12 cellular contexts compared by ENCODE assay signal in the genomic region with DNA sequence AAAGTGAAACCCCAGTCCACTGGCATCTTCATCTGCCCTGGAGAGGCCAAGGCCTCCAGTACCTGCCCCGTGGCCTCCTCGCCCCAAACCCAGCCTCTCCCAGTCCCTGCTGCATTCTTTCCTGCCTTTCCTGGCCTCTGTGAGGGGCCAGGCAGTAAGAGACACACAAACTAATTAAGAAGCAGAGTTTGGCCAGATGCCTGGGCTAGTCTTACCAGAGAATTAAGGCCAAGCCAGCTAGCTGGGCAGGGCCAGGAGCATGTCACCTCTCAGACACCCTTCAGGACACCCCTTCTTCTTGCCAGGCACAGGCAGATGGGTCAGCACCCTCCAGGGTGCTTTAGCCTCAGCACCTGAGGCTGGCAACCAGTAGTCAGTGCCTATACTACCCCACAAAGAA. TPM values are rescaled to one million over a fixed set of nuclear protein-coding genes. Genes with fewer than 3 reads are reported as not detected.
DNase-seq lines count a peak whose midpoint lies in the region; ATAC-seq and TF ChIP-seq lines count a peak whose summit lies in the region.
"Had no signal": no experiment of that assay in that cellular context is flagged by ENCODE, and none has a peak within 500 bp of the region (broad histone marks: within the 10 kb centered on the region; RNA-seq: fewer than 3 reads in every experiment).

No MANE protein-coding gene starts in this region.

- peaks cover 4% of the 10 kb centered on the region for H3K36me3 Mint-ChIP-seq in activated CD4-positive, alpha-beta T cell treated with anti-CD3 and anti-CD28 coated beads, Interleukin-2, amount 10 ng/mL, durations not matched to agents 24 days and 14 days (ENCODE audit: low read depth)
- no peaks in the 10 kb centered on the region for H3K36me3 Mint-ChIP-seq in T-cell

- H3K9me3 Mint-ChIP-seq in activated CD4-positive, alpha-beta T cell treated with anti-CD3 and anti-CD28 coated beads, Interleukin-2, amount 10 ng/mL, durations not matched to agents 24 days and 14 days: no peaks in the 10 kb centered on the region
- H3K9me3 Mint-ChIP-seq in T-cell: no peaks in the 10 kb centered on the region

- no peak overlapping the region for H2AFZ ChIP-seq in smooth muscle cell (ENCODE audit: low read depth)

- H3K4me3 ChIP-seq in esophagus muscularis mucosa (peak overlapping the region in 3 of 4 donors; percentile 75 to 81 (median 78)), smooth muscle cell (no peak overlapping the region)

- peaks cover 22% of the 10 kb centered on the region for H4K20me1 ChIP-seq in smooth muscle cell (ENCODE audit: low read depth)

- no peak overlapping the region for H3K9ac ChIP-seq in smooth muscle cell (ENCODE audit: low read depth)

- H3K27ac Mint-ChIP-seq in activated CD4-positive, alpha-beta T cell treated with anti-CD3 and anti-CD28 coated beads, Interleukin-2, amount 10 ng/mL, durations not matched to agents 24 days and 14 days: no peak overlapping the region
- H3K27ac Mint-ChIP-seq in T-cell: no peak overlapping the region

- no peaks in the 10 kb centered on the region for H3F3A ChIP-seq in smooth muscle cell (ENCODE audit: low read depth)

- H3K36me3 ChIP-seq in esophagus muscularis mucosa: no peaks in the 10 kb centered on the region
- no peaks in the 10 kb centered on the region for H3K36me3 ChIP-seq in smooth muscle cell (ENCODE audit: low read depth)
- H3K36me3 ChIP-seq: HAP-1 had no signal

- no peak for ATAC-seq in T-cell (replicated peaks in 1 of 4)

- intact Hi-C loops in activated CD4-positive, alpha-beta T cell treated with anti-CD3 and anti-CD28 coated beads, Interleukin-2, amount 10 ng/mL, durations not matched to agents 24 days and 14 days (cut with micrococcal nuclease): loop anchor here (5.0 kb wide), 3 partner anchors 97 to 263 kb away; partner anchors contain the start of gene CMTR1
- intact Hi-C loops in esophagus muscularis mucosa (cut with DNase I): loop anchor here (10.0 kb wide), 1 partner anchor 320 kb away; no protein-coding TSS in a partner anchor

- POLR2A ChIA-PET in T-cell (lab: Charles Lee): no interaction called here
- POLR2A ChIA-PET in GM10248 (lab: Yijun Ruan, JAX): no interaction called here

- H3K9me3 ChIP-seq in esophagus muscularis mucosa (no peaks in the 10 kb centered on the region), smooth muscle cell (replicated peaks; ENCODE audit: low read depth) (no peaks in the 10 kb centered on the region)
- H3K9me3 ChIP-seq: HAP-1 had no signal

- no peak overlapping the region for H3K27ac ChIP-seq in esophagus muscularis mucosa (replicated peaks in 1 of 4)
- H3K27ac ChIP-seq in smooth muscle cell (ENCODE audit: low read depth): no peak overlapping the region

- CTCF ChIA-PET in T-cell (lab: Charles Lee) (no interaction called here), GM10248 (lab: Yijun Ruan, JAX) (no interaction called here)

- H3K4me3 Mint-ChIP-seq in activated CD4-positive, alpha-beta T cell treated with anti-CD3 and anti-CD28 coated beads, Interleukin-2, amount 10 ng/mL, durations not matched to agents 24 days and 14 days: peak overlapping the region; percentile 88
- H3K4me3 Mint-ChIP-seq in T-cell: peak overlapping the region; percentile 78 to 90 (median 86)

- no peak for DNase-seq in activated CD4-positive, alpha-beta T cell treated with anti-CD3 and anti-CD28 coated beads, Interleukin-2, amount 10 ng/mL, durations not matched to agents 24 days and 14 days
- no peak for DNase-seq in activated CD4-positive, alpha-beta T cell treated with anti-CD3 and anti-CD28 coated beads, Interleukin-2, amount 50 U/mL, for 1 hour
- no peak for DNase-seq in T-cell
- no peak for DNase-seq in esophagus muscularis mucosa (ENCODE audit: extremely low spot score)
- DNase-seq in smooth muscle cell (lab: John Stamatoyannopoulos, UW; ENCODE audit: unreplicated experiment): no peak
- no peak for DNase-seq in NOMO-1 (lab: John Stamatoyannopoulos, UW; ENCODE audit: unreplicated experiment in 2 of 2)
- DNase-seq in GM10248 (ENCODE audit: extremely low spot score): no peak
- no peak for DNase-seq in mucosa of gallbladder (ENCODE audit: low spot score)
- DNase-seq: mesendoderm, MV-4-11, NCI-H774 had no signal

- H3K27me3 ChIP-seq in esophagus muscularis mucosa (peaks cover 0 to 17% (median 2%) of the 10 kb centered on the region in 4 donors), smooth muscle cell (ENCODE audit: low read depth) (peaks cover 68% of the 10 kb centered on the region)

- H3K27me3 Mint-ChIP-seq in activated CD4-positive, alpha-beta T cell treated with anti-CD3 and anti-CD28 coated beads, Interleukin-2, amount 10 ng/mL, durations not matched to agents 24 days and 14 days: peaks cover 55% of the 10 kb centered on the region
- peaks cover 0 to 41% of the 10 kb centered on the region in 2 donors for H3K27me3 Mint-ChIP-seq in T-cell

- no peak for TF ChIP-seq EP300 in esophagus muscularis mucosa (IDR thresholded peaks at IDR 0.05)

- 90% methylated on average over 2 of the region's 2 CpGs for WGBS in esophagus muscularis mucosa
- 83% methylated on average over 2 of the region's 2 CpGs for WGBS in smooth muscle cell (ENCODE audit: low lambda C conversion rate)

- no peak for TF ChIP-seq POLR2A in esophagus muscularis mucosa (IDR thresholded peaks at IDR 0.05; ENCODE audit: low read depth)

- H3K4me1 ChIP-seq in esophagus muscularis mucosa (peaks cover 23 to 53% (median 44%) of the 10 kb centered on the region in 4 donors), smooth muscle cell (ENCODE audit: low read depth) (peaks cover 26% of the 10 kb centered on the region)
- H3K4me1 ChIP-seq: HAP-1 had no signal

- H3K4me2 ChIP-seq in smooth muscle cell: peak overlapping the region; percentile 100

- TF ChIP-seq CTCF in esophagus muscularis mucosa (IDR thresholded peaks at IDR 0.05): no peak
- no peak for TF ChIP-seq CTCF in smooth muscle cell (IDR thresholded peaks at IDR 0.05; ENCODE audit: borderline replicate concordance, insufficient read depth, poor library complexity, severe bottlenecking)
- TF ChIP-seq CTCF in GM10248 (IDR thresholded peaks at IDR 0.05; ENCODE audit: control extremely low read depth, extremely low read depth, low read depth, missing control alignments): no peak

- no peaks in the 10 kb centered on the region for H3K79me2 ChIP-seq in smooth muscle cell (ENCODE audit: low read depth)

- peaks cover 30% of the 10 kb centered on the region for H3K4me1 Mint-ChIP-seq in activated CD4-positive, alpha-beta T cell treated with anti-CD3 and anti-CD28 coated beads, Interleukin-2, amount 10 ng/mL, durations not matched to agents 24 days and 14 days
- H3K4me1 Mint-ChIP-seq in T-cell: peaks cover 34 to 46% (median 45%) of the 10 kb centered on the region in 3 donors

RNA-seq across cellular contexts. Expression of gene MDGA1, which starts 2.4 kb away (rescaled TPM):
- total RNA-seq in activated CD4-positive, alpha-beta T cell treated with anti-CD3 and anti-CD28 coated beads, Interleukin-2, amount 10 ng/mL, durations not matched to agents 24 days and 14 days: 2.6 and 2.8 TPM in 2 replicates
- total RNA-seq in T-cell (10 to 100 TPM in 3 of 5 donors, 1 to 10 TPM in 1, under 1 TPM in 1; 0.37 to 35.3 (median 13.0) TPM), esophagus muscularis mucosa (1 to 10 TPM in 3 of 4 donors, under 1 TPM in 1; 0.83 to 6.5 (median 6.2) TPM), smooth muscle cell (5.7 and 12.5 TPM in 2 replicates), mucosa of gallbladder (11.5 TPM)
- polyA plus RNA-seq in smooth muscle cell: 1.5 and 2.4 TPM in 2 replicates
